Comparison of ENCODE assay signal across 1 cellular context in genomic region chr13:110677731-110678545, GRCh38.
TF ChIP-seq lines count a peak whose summit lies in the region.

No MANE protein-coding gene starts in this region.

TF ChIP-seq in GM23338, 12 proteins besides CTCF, POLR2A, EP300 and RAD21 (continued from another document):
- TF ChIP-seq ZNF331 (CRISPR knock-in tag; IDR thresholded peaks at IDR 0.05; ENCODE audit: low read depth): no peak
- TF ChIP-seq EZH2 (IDR thresholded peaks at IDR 0.05; ENCODE audit: low read depth, unreplicated experiment): no peak
- no peak for TF ChIP-seq JUNB (IDR thresholded peaks at IDR 0.05; ENCODE audit: unreplicated experiment)
- TF ChIP-seq CREB1 (CRISPR knock-in tag; IDR thresholded peaks at IDR 0.05; ENCODE audit: low read depth): no peak
- TF ChIP-seq ETS1 (IDR thresholded peaks at IDR 0.05): no peak
- no peak for TF ChIP-seq ZNF114 (CRISPR knock-in tag; IDR thresholded peaks at IDR 0.05)
